In the genomic region with DNA sequence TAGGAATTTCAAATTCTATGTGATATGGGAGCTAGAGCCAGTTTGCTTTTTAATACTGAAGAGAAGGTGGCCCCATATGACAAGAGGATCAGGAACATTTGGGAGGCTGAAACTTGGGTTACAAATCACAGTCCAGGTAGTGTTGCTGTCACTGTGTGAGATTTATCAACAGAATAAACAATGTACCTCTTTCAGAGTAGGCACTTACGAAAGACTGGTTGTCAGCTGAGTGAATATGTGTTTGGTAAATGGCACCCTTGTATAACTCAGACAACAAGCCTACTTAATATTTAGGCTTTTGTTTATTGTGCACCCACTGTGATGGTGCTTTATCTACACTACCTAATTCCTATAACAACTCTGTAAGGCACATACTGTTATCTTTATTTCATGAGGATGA, we compare ENCODE assay signal across 34 cellular contexts. TPM values are rescaled to one million over a fixed set of nuclear protein-coding genes. Genes with fewer than 3 reads are reported as not detected.
"Had no signal": no experiment of that assay in that cellular context is flagged by ENCODE, and none has a peak within 500 bp of the region (broad histone marks: within the 10 kb centered on the region; RNA-seq: fewer than 3 reads in every experiment).

No MANE protein-coding gene starts in this region.

- H3K4me3 ChIP-seq: neural progenitor cell, ovary, prostate gland, right atrium auricular region, skin epidermis, smooth muscle cell, spleen, suprapubic skin, testis, tibial artery, transverse colon, upper lobe of right lung, uterus had no signal

- ATAC-seq: naive thymus-derived CD4-positive, alpha-beta T cell; natural killer cell; sciatic nerve; stimulated activated memory B cell treated with anti-CD40 and anti-IgM and Interleukin-4, amounts not matched to agents 10 μg/mL and 1 μg/mL and 100 μg/mL, for 72 hours; stimulated activated naive CD8-positive, alpha-beta T cell treated with anti-CD3 and anti-CD28 coated beads, Interleukin-15, amount 100 ng/mL, for 72 hours; stimulated activated naive CD8-positive, alpha-beta T cell treated with anti-CD3 and anti-CD28 coated beads, Interleukin-15, Interleukin-2, amounts not matched to agents 100 U/mL and 50 U/mL, for 24 hours; upper lobe of right lung had no signal

- H3K79me2 ChIP-seq: parathyroid adenoma had no signal

- H3K27me3 ChIP-seq: neural progenitor cell, ovary, right atrium auricular region, spleen, suprapubic skin, testis, tibial artery, transverse colon, upper lobe of right lung, uterus had no signal

- DNase-seq: naive thymus-derived CD4-positive, alpha-beta T cell; natural killer cell; occipital lobe; ovary; retina; spleen; stimulated activated CD4-positive, alpha-beta T cell treated with anti-CD3 and anti-CD28 coated beads, Interleukin-12 subunit alpha, Interleukin-12 subunit beta, amount 100 ng/mL, for 4 hours; stimulated activated CD4-positive, alpha-beta T cell treated with anti-CD3 and anti-CD28 coated beads, Interleukin-1b, Interleukin-23, amount 100 ng/mL, for 48 hours; stimulated activated CD4-positive, alpha-beta T cell treated with anti-CD3 and anti-CD28 coated beads, Interleukin-4, amount 100 ng/mL, for 1 hour; stimulated activated CD4-positive, alpha-beta T cell treated with anti-CD3 and anti-CD28 coated beads, Interleukin-4, amount 100 ng/mL, for 4 hours; stimulated activated CD8-positive, alpha-beta memory T cell treated with anti-CD3 and anti-CD28 coated beads, Interleukin-4, amount 100 ng/mL, for 48 hours; stimulated activated naive CD4-positive, alpha-beta T cell; stimulated activated naive CD8-positive, alpha-beta T cell treated with anti-CD3 and anti-CD28 coated beads, Interleukin-15, amount 100 ng/mL, for 72 hours; stimulated activated naive CD8-positive, alpha-beta T cell treated with anti-CD3 and anti-CD28 coated beads, Interleukin-15, Interleukin-2, amounts not matched to agents 100 U/mL and 50 U/mL, for 24 hours; substantia nigra; testis; tibial artery; transverse colon; upper lobe of right lung; uterus had no signal

- H3K4me1 ChIP-seq: neural progenitor cell, parathyroid adenoma, prostate gland, right atrium auricular region, spleen, testis, tibial artery, transverse colon, upper lobe of right lung, uterus had no signal

- H2AFZ ChIP-seq: neural progenitor cell, parathyroid adenoma had no signal

- H3K9me3 ChIP-seq: ovary, prostate gland, right atrium auricular region, spleen, suprapubic skin, testis, tibial artery, transverse colon, upper lobe of right lung, uterus had no signal

- H3K36me3 ChIP-seq: neural progenitor cell, ovary, prostate gland, right atrium auricular region, spleen, suprapubic skin, tibial artery, transverse colon, upper lobe of right lung, uterus had no signal

- H3K27ac ChIP-seq: neural progenitor cell, ovary, parathyroid adenoma, prostate gland, right atrium auricular region, spleen, suprapubic skin, testis, tibial artery, transverse colon, upper lobe of right lung, uterus had no signal

- H3K4me2 ChIP-seq: neural progenitor cell, smooth muscle cell had no signal

- H3K9ac ChIP-seq: neural progenitor cell, parathyroid adenoma had no signal

RNA-seq across cellular contexts. Expression of gene HAO2, which starts 7.4 kb away (rescaled TPM):
- total RNA-seq: naive thymus-derived CD4-positive, alpha-beta T cell; natural killer cell; occipital lobe; osteoblast; posterior vena cava; prostate gland; pulmonary artery endothelial cell; right atrium auricular region; sciatic nerve; smooth muscle cell; testis; transverse colon; upper lobe of right lung had no signal
- polyA plus RNA-seq: naive thymus-derived CD4-positive, alpha-beta T cell; neural cell; ovary; smooth muscle cell had no signal

RNA-seq across cellular contexts. Expression of gene HSD3B2, which starts 53.7 kb away (rescaled TPM):
- total RNA-seq: naive thymus-derived CD4-positive, alpha-beta T cell; natural killer cell; occipital lobe; osteoblast; pulmonary artery endothelial cell; right atrium auricular region; sciatic nerve; smooth muscle cell; spleen; upper lobe of right lung; urinary bladder had no signal
- polyA plus RNA-seq: naive thymus-derived CD4-positive, alpha-beta T cell; neural cell; smooth muscle cell; urinary bladder had no signal
